15 cellular contexts compared by ENCODE assay signal in the genomic region with DNA sequence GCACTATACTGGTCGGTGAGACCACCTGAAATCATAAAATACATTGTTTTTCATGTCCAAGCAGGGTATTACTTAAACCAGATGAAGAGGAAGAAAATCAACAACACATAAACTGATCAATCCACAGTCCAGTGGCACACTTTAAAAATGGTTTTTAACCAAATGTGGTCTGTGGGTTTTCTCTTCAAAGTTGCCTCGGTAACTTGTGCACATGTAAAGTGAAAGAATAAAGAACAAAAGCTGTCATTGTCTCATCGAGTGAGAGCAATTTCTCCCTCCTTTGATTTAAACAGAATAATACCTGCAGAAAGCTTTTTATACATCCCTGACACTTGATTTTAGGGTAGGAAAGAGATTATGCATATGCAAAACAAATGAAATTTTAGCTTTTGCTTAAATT. TPM values are rescaled to one million over a fixed set of nuclear protein-coding genes. Genes with fewer than 3 reads are reported as not detected.
DNase-seq lines count a peak whose midpoint lies in the region; ATAC-seq, FAIRE-seq and TF ChIP-seq lines count a peak whose summit lies in the region.
"Had no signal": no experiment of that assay in that cellular context is flagged by ENCODE, and none has a peak within 500 bp of the region (broad histone marks: within the 10 kb centered on the region; RNA-seq: fewer than 3 reads in every experiment).

No MANE protein-coding gene starts in this region.

- in situ Hi-C loops in SK-MEL-5 (cut with HindIII; ENCODE audit: low pct_unique_long_range_greater_than_20kb, low sequenced_read_pairs), result no loop called here

- peaks cover 82% of the 10 kb centered on the region for H3K79me2 ChIP-seq in hepatocyte
- peaks cover 16% of the 10 kb centered on the region for H3K79me2 ChIP-seq in parathyroid adenoma

- no peak overlapping the region for H3K9ac ChIP-seq in parathyroid adenoma

- no peak for FAIRE-seq in A549 (lab: Jason Lieb, UNC)
- FAIRE-seq: A204.1 had no signal

- 35% methylated on average over 3 of the region's 3 CpGs for WGBS in A549 (ENCODE audit: missing lambda C conversion rate)
- WGBS in hepatocyte (ENCODE audit: low lambda C conversion rate, missing lambda C conversion rate), result 11% methylated on average over 3 of the region's 3 CpGs

- CTCF ChIA-PET in A549 (lab: Yijun Ruan, JAX), result interaction anchor here (0.6 to 2.0 kb wide), 13 partner anchors 9 to 1597 kb away, joined by 3 to 9 read pairs (median 3); no protein-coding TSS in a partner anchor

- no peaks in the 10 kb centered on the region for H3K9me2 ChIP-seq in hepatocyte (replicated peaks; ENCODE audit: insufficient read depth)

- peak overlapping the region; percentile 67; the same call in 1 of the 3 replicates for H3K4me3 ChIP-seq in A549
- H3K4me3 ChIP-seq in hepatocyte, result peak overlapping the region; percentile 50
- peak overlapping the region; percentile 93 for H3K4me3 ChIP-seq in parathyroid adenoma (ENCODE audit: low read depth, low read length)
- H3K4me3 ChIP-seq: adrenal gland had no signal

- TF ChIP-seq EP300 in A549 (IDR thresholded peaks at IDR 0.05), result no peak

- H3K4me2 ChIP-seq in A549 (peak overlapping the region; percentile 83), hepatocyte (peak overlapping the region; percentile 75), parathyroid adenoma (ENCODE audit: low read length) (peak overlapping the region; percentile 58)

- H3K27me3 ChIP-seq in hepatocyte (no peaks in the 10 kb centered on the region), parathyroid adenoma (ENCODE audit: control insufficient read depth, insufficient read depth, low read length) (no peaks in the 10 kb centered on the region)
- H3K27me3 ChIP-seq: adrenal gland had no signal

- H2AFZ ChIP-seq in hepatocyte (no peak overlapping the region), parathyroid adenoma (no peak overlapping the region)

- ATAC-seq in A549 (no peak), HG03460 (IDR thresholded peaks at IDR 0.05; ENCODE audit: unreplicated experiment) (no peak), HG02973 (IDR thresholded peaks at IDR 0.05; ENCODE audit: unreplicated experiment) (no peak)
- ATAC-seq: effector memory CD8-positive, alpha-beta T cell; naive thymus-derived CD4-positive, alpha-beta T cell had no signal

- peak overlapping the region in 1 of 2 experiments; percentile 23; a peak in 1 of 6 replicates for H3K27ac ChIP-seq in A549
- peak overlapping the region; percentile 87 for H3K27ac ChIP-seq in hepatocyte
- H3K27ac ChIP-seq in parathyroid adenoma, result peak overlapping the region; percentile 50
- H3K27ac ChIP-seq: adrenal gland had no signal

- POLR2A ChIA-PET in A549 (lab: Yijun Ruan, JAX), result no interaction called here

- TF ChIP-seq RAD21 in A549 (conservative IDR thresholded peaks at IDR 0.05 in 1 of 2, IDR thresholded peaks at IDR 0.05 in 1 of 2), result no peak

- DNase-seq in A549 (ENCODE audit: low read depth in 1 of 2, low spot score in 1 of 2) (no peak), SK-MEL-5 (ENCODE audit: low read depth, low spot score) (peak; percentile 39), hepatocyte (ENCODE audit: low spot score) (no peak), NCI-H82 treated with DMSO at 0.1 percent for 48 hours (lab: John Stamatoyannopoulos, UW; ENCODE audit: unreplicated experiment) (no peak), NCI-H2196 treated with DMSO at 0.1 percent for 48 hours (lab: John Stamatoyannopoulos, UW; ENCODE audit: unreplicated experiment) (no peak)
- DNase-seq: effector memory CD8-positive, alpha-beta T cell; naive thymus-derived CD4-positive, alpha-beta T cell; NCI-H226; stimulated activated CD4-positive, alpha-beta T cell treated with anti-CD3 and anti-CD28 coated beads, Interleukin-1b, Interleukin-23, amount 100 ng/mL, for 48 hours; stimulated activated naive CD4-positive, alpha-beta T cell had no signal

- H3K36me3 ChIP-seq in hepatocyte (replicated peaks; ENCODE audit: insufficient read depth, low read depth), result no peaks in the 10 kb centered on the region
- H3K36me3 ChIP-seq in parathyroid adenoma (ENCODE audit: control insufficient read depth, insufficient read depth, low read length), result no peaks in the 10 kb centered on the region
- H3K36me3 ChIP-seq: adrenal gland had no signal

- H4K20me1 ChIP-seq in hepatocyte (ENCODE audit: insufficient read depth, poor library complexity, severe bottlenecking), result peaks cover 26% of the 10 kb centered on the region

- TF ChIP-seq CTCF in A549 (IDR thresholded peaks at IDR 0.05) (no peak), hepatocyte (IDR thresholded peaks at IDR 0.05; ENCODE audit: poor library complexity) (no peak), parathyroid adenoma (IDR thresholded peaks at IDR 0.05) (no peak)

- H3K4me1 ChIP-seq in A549 (peaks cover 26% of the 10 kb centered on the region; the same call in 2 of the 3 replicates), hepatocyte (ENCODE audit: insufficient read depth) (no peaks in the 10 kb centered on the region), parathyroid adenoma (peaks cover 13% of the 10 kb centered on the region)

- no peak for TF ChIP-seq POLR2A in A549 (IDR thresholded peaks at IDR 0.05; ENCODE audit: low read length)

- H3K9me3 ChIP-seq in A549 (no peaks in the 10 kb centered on the region), hepatocyte (ENCODE audit: low read depth) (no peaks in the 10 kb centered on the region), parathyroid adenoma (ENCODE audit: control insufficient read depth, low read length) (no peaks in the 10 kb centered on the region)
- H3K9me3 ChIP-seq: adrenal gland had no signal

TF ChIP-seq in A549, 52 proteins besides CTCF, POLR2A, EP300 and RAD21:
- TF ChIP-seq MAZ (IDR thresholded peaks at IDR 0.05; ENCODE audit: borderline replicate concordance, low read depth, low read length) (no peak), JUN (IDR thresholded peaks at IDR 0.05) (no peak)
- TF ChIP-seq, protein P1, sequence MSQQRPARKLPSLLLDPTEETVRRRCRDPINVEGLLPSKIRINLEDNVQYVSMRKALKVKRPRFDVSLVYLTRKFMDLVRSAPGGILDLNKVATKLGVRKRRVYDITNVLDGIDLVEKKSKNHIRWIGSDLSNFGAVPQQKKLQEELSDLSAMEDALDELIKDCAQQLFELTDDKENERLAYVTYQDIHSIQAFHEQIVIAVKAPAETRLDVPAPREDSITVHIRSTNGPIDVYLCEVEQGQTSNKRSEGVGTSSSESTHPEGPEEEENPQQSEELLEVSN (IDR thresholded peaks at IDR 0.05; ENCODE audit: borderline replicate concordance, low read depth), result no peak
- TF ChIP-seq, protein P2, sequence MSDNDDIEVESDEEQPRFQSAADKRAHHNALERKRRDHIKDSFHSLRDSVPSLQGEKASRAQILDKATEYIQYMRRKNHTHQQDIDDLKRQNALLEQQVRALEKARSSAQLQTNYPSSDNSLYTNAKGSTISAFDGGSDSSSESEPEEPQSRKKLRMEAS (IDR thresholded peaks at IDR 0.05), result no peak
- TF ChIP-seq, protein P3, sequence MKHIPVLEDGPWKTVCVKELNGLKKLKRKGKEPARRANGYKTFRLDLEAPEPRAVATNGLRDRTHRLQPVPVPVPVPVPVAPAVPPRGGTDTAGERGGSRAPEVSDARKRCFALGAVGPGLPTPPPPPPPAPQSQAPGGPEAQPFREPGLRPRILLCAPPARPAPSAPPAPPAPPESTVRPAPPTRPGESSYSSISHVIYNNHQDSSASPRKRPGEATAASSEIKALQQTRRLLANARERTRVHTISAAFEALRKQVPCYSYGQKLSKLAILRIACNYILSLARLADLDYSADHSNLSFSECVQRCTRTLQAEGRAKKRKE (CRISPR knock-in tag; IDR thresholded peaks at IDR 0.05; ENCODE audit: low read depth), result no peak
TF ChIP-seq in A549: peak in this region for 0.

RNA-seq across cellular contexts. Expression of a gene that starts 3.7 kb away (rescaled TPM):
- polyA plus RNA-seq in A549 (2011; rRNA removed) (28.7 and 35.1 TPM in 2 replicates), A549 (2017; fragmentation: RNase III; extraction: RNeasy Plus Mini Kit Qiagen cat#74134 plus additional on column Dnase treatment) (2.6 to 3.8 TPM (median 3.4 TPM) in 3 replicates), hepatocyte (89.9 and 98.6 TPM in 2 replicates)
- polyA plus RNA-seq in A549 (2012; cell fraction: cytosol; rRNA removed), result 1.6 and 1.7 TPM in 2 replicates
- 1.6 and 2.3 TPM in 2 replicates for polyA plus RNA-seq in A549 (2012; cell fraction: nucleus; rRNA removed)
- polyA minus RNA-seq in A549 (2011; rRNA and poly(A)+ RNA removed), result 25.7 and 26.2 TPM in 2 replicates
- 1.0 and 1.2 TPM in 2 replicates for total RNA-seq in SK-MEL-5 (2014; rRNA removed; shearing (Covaris generic))
- 0.99 and 1.5 TPM in 2 replicates for polyA plus RNA-seq in SK-MEL-5 (2015; cell fraction: cytosol; rRNA removed)
- polyA plus RNA-seq in SK-MEL-5 (2015; cell fraction: nucleus; rRNA removed), result 0.45 and 1.8 TPM in 2 replicates
- 140 and 141 TPM in 2 replicates for total RNA-seq in hepatocyte
- total RNA-seq: naive thymus-derived CD4-positive, alpha-beta T cell had no signal
- polyA plus RNA-seq: naive thymus-derived CD4-positive, alpha-beta T cell had no signal

Comparison
In these comparisons a context has a peak if more than half of its experiments do, and no peak if none do; other contexts are left out.
1. RNA of a gene that starts 3.7 kb away (total RNA-seq): 140 to 141 TPM in hepatocyte; 1.0 to 1.2 TPM in SK-MEL-5; every median in the first group is over 10 times any median in the second.
2. Peak in every context shown above with its lines, with median percentiles within 50 percentile points of each other: H3K4me2 ChIP-seq and H3K4me3 ChIP-seq.